Comparison of ENCODE assay signal across 24 cellular contexts in the genomic region with DNA sequence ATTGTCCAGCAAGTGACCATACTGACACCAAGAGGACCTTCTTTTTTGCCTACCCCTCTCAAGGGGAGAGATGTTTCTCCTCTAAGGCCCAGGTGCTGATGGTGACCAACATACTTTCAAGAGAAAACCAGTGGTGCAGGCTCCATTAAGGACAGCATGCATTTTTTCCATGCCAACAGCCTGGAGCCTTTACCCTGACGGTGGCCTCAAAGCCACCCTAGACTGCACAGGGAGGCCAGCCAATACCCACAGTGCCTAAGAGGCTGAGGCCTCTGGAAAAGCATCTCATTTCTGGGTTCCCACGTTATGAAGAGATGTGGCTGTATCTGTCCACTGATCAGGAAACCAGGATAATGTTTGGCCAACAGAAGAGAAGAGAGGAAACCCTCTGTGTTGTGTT.
"Had no signal": no experiment of that assay in that cellular context is flagged by ENCODE, and none has a peak within 500 bp of the region (broad histone marks: within the 10 kb centered on the region; RNA-seq: fewer than 3 reads in every experiment).

No MANE protein-coding gene starts in this region.

- H3K4me3 ChIP-seq: coronary artery, left lung, lower lobe of right lung, neural progenitor cell, psoas muscle, sigmoid colon, thyroid gland, upper lobe of right lung had no signal

- H3K27ac ChIP-seq: coronary artery, left lung, lower lobe of right lung, neural progenitor cell, parathyroid adenoma, psoas muscle, sigmoid colon, thyroid gland, upper lobe of right lung had no signal

- ATAC-seq: activated T-cell treated with anti-CD3 and anti-CD28 coated beads, Interleukin-2, amount 50 U/mL, for 72 hours; effector memory CD8-positive, alpha-beta T cell; left lung; lower lobe of right lung; natural killer cell; stimulated activated effector memory CD8-positive, alpha-beta T cell treated with anti-CD3 and anti-CD28 coated beads, Interleukin-12 subunit alpha, Interleukin-12 subunit beta, amount 100 ng/mL, for 72 hours; upper lobe of right lung had no signal

- H3K9me3 ChIP-seq: left lung, lower lobe of right lung, psoas muscle, sigmoid colon, thyroid gland, upper lobe of right lung had no signal

- DNase-seq: activated CD4-positive, alpha-beta T cell treated with anti-CD3 and anti-CD28 coated beads for 4 hours; activated CD4-positive, alpha-beta T cell treated with anti-CD3 and anti-CD28 coated beads, Interleukin-2, amount 50 U/mL, for 4 hours; activated naive CD4-positive, alpha-beta T cell; activated T-cell treated with anti-CD3 and anti-CD28 coated beads for 4 hours; activated T-cell treated with anti-CD3 and anti-CD28 coated beads, Interleukin-2, amount 50 U/mL, for 72 hours; anterior cingulate cortex; effector memory CD8-positive, alpha-beta T cell; head of caudate nucleus; kidney glomerular epithelial cell; left lung; lower lobe of right lung; natural killer cell; occipital lobe; psoas muscle; sigmoid colon; small intestine; stimulated activated CD4-positive, alpha-beta T cell treated with anti-CD3 and anti-CD28 coated beads, Interleukin-4, amount 100 ng/mL, for 24 hours; substantia nigra; thyroid gland; upper lobe of right lung had no signal

- H2AFZ ChIP-seq: neural progenitor cell, parathyroid adenoma had no signal

- H3K4me1 ChIP-seq: psoas muscle, sigmoid colon had no signal

- H3K27me3 ChIP-seq: left lung, neural progenitor cell, sigmoid colon, thyroid gland, upper lobe of right lung had no signal

- H3K9ac ChIP-seq: neural progenitor cell, parathyroid adenoma had no signal

- H3K4me2 ChIP-seq: neural progenitor cell had no signal

- H3K36me3 ChIP-seq: left lung, lower lobe of right lung, neural progenitor cell, sigmoid colon, thyroid gland, upper lobe of right lung had no signal
